23 cellular contexts compared by ENCODE assay signal in the genomic region with DNA sequence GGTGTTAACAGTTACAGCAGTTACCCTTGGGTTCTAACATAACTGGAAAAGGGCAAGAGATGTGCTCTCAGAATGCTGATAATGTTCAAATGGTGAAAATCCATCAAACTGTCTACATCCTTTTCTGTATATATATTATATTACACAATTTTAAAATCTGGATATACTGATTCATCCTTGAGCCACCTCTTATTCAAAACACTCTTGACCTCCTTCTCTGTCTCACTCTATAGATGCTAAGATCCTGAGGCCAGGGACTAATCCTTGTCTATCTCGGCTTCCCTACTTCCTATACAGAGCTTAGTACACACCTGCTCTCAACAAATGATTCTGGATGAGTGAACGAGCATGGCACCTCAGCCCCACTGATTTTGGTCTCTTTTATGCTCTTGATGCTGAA. TPM values are rescaled to one million over a fixed set of nuclear protein-coding genes. Genes with fewer than 3 reads are reported as not detected.
A peak's percentile ranks its signal among the peaks of the same experiment; 100 is the strongest.
DNase-seq lines count a peak whose midpoint lies in the region; ATAC-seq and TF ChIP-seq lines count a peak whose summit lies in the region.
"Had no signal": no experiment of that assay in that cellular context is flagged by ENCODE, and none has a peak within 500 bp of the region (broad histone marks: within the 10 kb centered on the region; RNA-seq: fewer than 3 reads in every experiment).

No MANE protein-coding gene starts in this region.

- CTCF ChIA-PET in CD4-positive, alpha-beta T cell (lab: Charles Lee), result no interaction called here
- CTCF ChIA-PET in naive thymus-derived CD4-positive, alpha-beta T cell (lab: Charles Lee), result no interaction called here

- intact Hi-C loops in CD4-positive, alpha-beta T cell (cut with DNase I, micrococcal nuclease), result loop anchor here in 1 of 2 experiments (5.0 kb wide), 1 partner anchor 40 kb away; no protein-coding TSS in a partner anchor
- intact Hi-C loops in naive thymus-derived CD4-positive, alpha-beta T cell (cut with micrococcal nuclease), result no loop called here

- POLR2A ChIA-PET in CD4-positive, alpha-beta T cell (lab: Charles Lee), result interaction anchor here (0.8 kb wide), 1 partner anchor 30 kb away, joined by 4 read pairs; no protein-coding TSS in a partner anchor
- POLR2A ChIA-PET in naive thymus-derived CD4-positive, alpha-beta T cell (lab: Charles Lee), result interaction anchor here (1.4 to 1.7 kb wide), 2 partner anchors 9 to 12 kb away, joined by 3 to 4 read pairs; no protein-coding TSS in a partner anchor

- no peak for TF ChIP-seq CTCF in CD4-positive, alpha-beta T cell (IDR thresholded peaks at IDR 0.05)

- H3K4me1 Mint-ChIP-seq in CD4-positive, alpha-beta T cell (ENCODE audit: low read depth), result peaks cover 10% of the 10 kb centered on the region
- peaks cover 11 to 29% (median 21%) of the 10 kb centered on the region in 7 donors for H3K4me1 Mint-ChIP-seq in naive thymus-derived CD4-positive, alpha-beta T cell

- H3K36me3 ChIP-seq in naive thymus-derived CD4-positive, alpha-beta T cell (ENCODE audit: control insufficient read depth in 2 of 3, insufficient read depth in 3 of 3, low read length in 3 of 3), result no peaks in the 10 kb centered on the region

- H3K27ac ChIP-seq in CD4-positive, alpha-beta T cell (ENCODE audit: low read depth, low read length), result peak overlapping the region; percentile 25
- H3K27ac ChIP-seq in naive thymus-derived CD4-positive, alpha-beta T cell (ENCODE audit: low read depth, low read length), result peak overlapping the region; percentile 31
- H3K27ac ChIP-seq: 22Rv1; A549; BLaER1 treated with 17β-estradiol and CSF1 and Interleukin-3, amounts not matched to agents 10 nM and 100 nM; C4-2B had no signal

- H3K9me3 Mint-ChIP-seq in CD4-positive, alpha-beta T cell, result no peaks in the 10 kb centered on the region
- H3K9me3 Mint-ChIP-seq in naive thymus-derived CD4-positive, alpha-beta T cell, result no peaks in the 10 kb centered on the region
- H3K9me3 Mint-ChIP-seq: CD4-positive, alpha-beta memory T cell; CD8-positive, alpha-beta memory T cell had no signal

- no peak for ATAC-seq in CD4-positive, alpha-beta T cell (ENCODE audit: poor library complexity)
- no peak for ATAC-seq in naive thymus-derived CD4-positive, alpha-beta T cell
- ATAC-seq: A549 had no signal

- H3K27me3 ChIP-seq in CD4-positive, alpha-beta T cell (ENCODE audit: control insufficient read depth, insufficient read depth, low read length), result no peaks in the 10 kb centered on the region
- H3K27me3 ChIP-seq in naive thymus-derived CD4-positive, alpha-beta T cell (ENCODE audit: control insufficient read depth in 2 of 2, insufficient read depth in 2 of 2, low read length in 2 of 2), result no peaks in the 10 kb centered on the region
- H3K27me3 ChIP-seq: BLaER1 treated with 17β-estradiol and CSF1 and Interleukin-3, amounts not matched to agents 10 nM and 100 nM had no signal

- H3K27me3 Mint-ChIP-seq in CD4-positive, alpha-beta T cell, result no peaks in the 10 kb centered on the region
- no peaks in the 10 kb centered on the region for H3K27me3 Mint-ChIP-seq in naive thymus-derived CD4-positive, alpha-beta T cell
- H3K27me3 Mint-ChIP-seq: B cell; CD4-positive, alpha-beta memory T cell; CD8-positive, alpha-beta memory T cell had no signal

- no peaks in the 10 kb centered on the region for H3K9me3 ChIP-seq in CD4-positive, alpha-beta T cell (ENCODE audit: control insufficient read depth, low read length)
- no peaks in the 10 kb centered on the region for H3K9me3 ChIP-seq in naive thymus-derived CD4-positive, alpha-beta T cell (ENCODE audit: control insufficient read depth in 2 of 3, low read length in 3 of 3)
- H3K9me3 ChIP-seq: A549 had no signal

- no peak overlapping the region for H3K4me3 ChIP-seq in naive thymus-derived CD4-positive, alpha-beta T cell (ENCODE audit: low read length)
- H3K4me3 ChIP-seq: A549; BLaER1 treated with 17β-estradiol and CSF1 and Interleukin-3, amounts not matched to agents 10 nM and 100 nM had no signal

- H3K27ac Mint-ChIP-seq in CD4-positive, alpha-beta T cell, result no peak overlapping the region
- H3K27ac Mint-ChIP-seq in naive thymus-derived CD4-positive, alpha-beta T cell, result no peak overlapping the region
- H3K27ac Mint-ChIP-seq: B cell; CD4-positive, alpha-beta memory T cell; CD8-positive, alpha-beta memory T cell had no signal

- peaks cover 15 to 59% of the 10 kb centered on the region in 2 donors for H3K4me1 ChIP-seq in naive thymus-derived CD4-positive, alpha-beta T cell (ENCODE audit: control insufficient read depth in 2 of 2, insufficient read depth in 2 of 2, low read length in 2 of 2)

- peaks cover 28% of the 10 kb centered on the region for H3K36me3 Mint-ChIP-seq in CD4-positive, alpha-beta T cell (ENCODE audit: low read depth)
- H3K36me3 Mint-ChIP-seq in naive thymus-derived CD4-positive, alpha-beta T cell, result peaks cover 4 to 21% (median 9%) of the 10 kb centered on the region in 5 donors

- no peak overlapping the region for H3K4me3 Mint-ChIP-seq in CD4-positive, alpha-beta T cell
- no peak overlapping the region for H3K4me3 Mint-ChIP-seq in naive thymus-derived CD4-positive, alpha-beta T cell
- H3K4me3 Mint-ChIP-seq: B cell; CD4-positive, alpha-beta memory T cell; CD8-positive, alpha-beta memory T cell had no signal

- no peak for DNase-seq in CD4-positive, alpha-beta T cell
- DNase-seq in HCEC 1CT (peak; percentile 69), iris pigment epithelial cell (ENCODE audit: low read depth) (peak; percentile 63), HK-2 (ENCODE audit: unreplicated experiment) (no peak), NCI-H345 treated with DMSO at 0.1 percent for 48 hours (lab: John Stamatoyannopoulos, UW; ENCODE audit: unreplicated experiment) (no peak), SW 1271 (lab: John Stamatoyannopoulos, UW) (no peak)
- no peak for DNase-seq in naive thymus-derived CD4-positive, alpha-beta T cell
- DNase-seq: AML-193; CD4-positive, alpha-beta memory T cell; CD8-positive, alpha-beta memory T cell; COR-L47; DMS 273 treated with DMSO at 0.1 percent for 48 hours; DMS153; DMS53; DMS79; DND-41; EL; GF-D8 had no signal

RNA-seq across cellular contexts. Expression of a gene that starts 47.3 kb away (rescaled TPM):
- total RNA-seq in CD4-positive, alpha-beta T cell, result 10 to 100 TPM; 48.4 to 48.6 TPM
- total RNA-seq in naive thymus-derived CD4-positive, alpha-beta T cell, result 10 to 100 TPM; 26.8 to 92.1 (median 58.9) TPM
- polyA plus RNA-seq in naive thymus-derived CD4-positive, alpha-beta T cell, result 10 to 100 TPM; 12.2 to 29.0 TPM

Comparison
In these comparisons a context has a peak if more than half of its experiments do, and no peak if none do; other contexts are left out.
1. DNase-seq: peak in HCEC 1CT (single experiment) and iris pigment epithelial cell (single experiment); none in CD4-positive, alpha-beta T cell (0 of 10), naive thymus-derived CD4-positive, alpha-beta T cell (0 of 9), HK-2 (single experiment), NCI-H345 treated with DMSO at 0.1 percent for 48 hours (single experiment) and SW 1271 (0 of 2).